ENCODE assay signal across 11 cellular contexts in the genomic region with DNA sequence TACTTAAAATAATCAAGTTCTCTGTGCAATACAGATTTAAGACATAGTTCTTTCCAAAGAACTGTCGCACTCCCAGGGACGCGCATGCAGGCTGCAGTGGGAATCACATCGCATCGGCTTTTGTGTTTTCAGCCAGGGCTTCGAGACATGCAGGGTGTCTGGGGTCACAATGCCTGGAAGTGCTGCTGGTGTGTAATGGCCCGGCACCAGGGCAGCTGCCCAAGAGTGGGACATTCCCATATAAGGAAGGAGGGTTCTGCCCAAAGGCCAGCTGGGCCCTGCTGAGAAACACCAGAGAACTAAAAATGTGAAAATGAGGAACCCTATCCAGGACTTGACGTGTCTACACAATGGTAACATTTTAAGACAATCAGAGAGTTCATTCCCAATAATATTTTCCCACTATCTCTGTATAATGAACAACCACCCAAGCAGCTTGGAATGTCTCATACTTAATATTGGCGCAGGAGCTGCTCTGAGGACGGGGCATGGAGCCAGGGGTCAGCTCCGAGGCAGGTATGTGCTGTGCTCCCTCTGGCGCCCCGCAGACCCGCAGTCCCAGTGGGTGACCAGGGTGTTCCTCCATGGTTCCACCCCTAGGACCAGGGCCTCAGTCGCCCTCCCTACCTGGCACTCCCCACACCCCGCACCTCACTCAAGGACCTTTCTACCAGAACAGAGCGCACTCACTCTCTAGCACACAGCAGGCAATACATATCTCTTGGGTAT. TPM values are rescaled to one million over a fixed set of nuclear protein-coding genes. Genes with fewer than 3 reads are reported as not detected.
"Had no signal": no experiment of that assay in that cellular context is flagged by ENCODE, and none has a peak within 500 bp of the region (broad histone marks: within the 10 kb centered on the region; RNA-seq: fewer than 3 reads in every experiment).

No MANE protein-coding gene starts in this region.

- H3K9me3 Mint-ChIP-seq: activated CD4-positive, alpha-beta memory T cell treated with anti-CD3 and anti-CD28 coated beads, Interleukin-2, amount 10 ng/mL, durations not matched to agents 7 days and 5 days; activated T-cell treated with anti-CD3 and anti-CD28 coated beads, Interleukin-2, amount 50 U/mL, for 72 hours; neural progenitor cell; stimulated activated naive B cell treated with anti-CD40 and anti-IgM and Interleukin-4, amounts not matched to agents 10 μg/mL and 1 μg/mL and 100 μg/mL, for 72 hours; T-helper 2 cell treated with Interferon-gamma antibody and Interleukin-4, amounts not matched to agents 5 μg/mL and 100 μg/mL, for 36 hours had no signal

- H3K27me3 Mint-ChIP-seq: activated CD4-positive, alpha-beta memory T cell treated with anti-CD3 and anti-CD28 coated beads, Interleukin-2, amount 10 ng/mL, durations not matched to agents 7 days and 5 days had no signal

- H3K36me3 ChIP-seq: neural progenitor cell had no signal

- H3K4me3 ChIP-seq: gastrocnemius medialis, neural progenitor cell had no signal

- DNase-seq: activated CD4-positive, alpha-beta memory T cell treated with anti-CD3 and anti-CD28 coated beads, Interleukin-2, amount 10 ng/mL, durations not matched to agents 7 days and 5 days; activated CD4-positive, CD25-positive, alpha-beta regulatory T cell treated with anti-CD3 and anti-CD28 coated beads, Interleukin-2, amount 50 U/mL, for 72 hours; activated T-cell treated with anti-CD3 and anti-CD28 coated beads, Interleukin-2, amount 50 U/mL, for 72 hours; effector CD8-positive, alpha-beta T cell; gastrocnemius medialis; stimulated activated CD4-positive, alpha-beta T cell treated with anti-CD3 and anti-CD28 coated beads, Interleukin-1b, Interleukin-23, amount 100 ng/mL, for 48 hours; stimulated activated naive B cell treated with anti-CD40 and anti-IgM and Interleukin-4, amounts not matched to agents 10 μg/mL and 1 μg/mL and 100 μg/mL, for 72 hours had no signal

- H3K27ac Mint-ChIP-seq: activated CD4-positive, alpha-beta memory T cell treated with anti-CD3 and anti-CD28 coated beads, Interleukin-2, amount 10 ng/mL, durations not matched to agents 7 days and 5 days; activated T-cell treated with anti-CD3 and anti-CD28 coated beads, Interleukin-2, amount 50 U/mL, for 72 hours; neural progenitor cell; stimulated activated naive B cell treated with anti-CD40 and anti-IgM and Interleukin-4, amounts not matched to agents 10 μg/mL and 1 μg/mL and 100 μg/mL, for 72 hours; T-helper 2 cell treated with Interferon-gamma antibody and Interleukin-4, amounts not matched to agents 5 μg/mL and 100 μg/mL, for 36 hours had no signal

- H3K27ac ChIP-seq: epithelial cell of prostate, gastrocnemius medialis, neural progenitor cell, parathyroid adenoma had no signal

- H3K27me3 ChIP-seq: gastrocnemius medialis, neural progenitor cell had no signal

- H3K4me1 ChIP-seq: gastrocnemius medialis, parathyroid adenoma had no signal

- H3K4me3 Mint-ChIP-seq: activated CD4-positive, alpha-beta memory T cell treated with anti-CD3 and anti-CD28 coated beads, Interleukin-2, amount 10 ng/mL, durations not matched to agents 7 days and 5 days; activated T-cell treated with anti-CD3 and anti-CD28 coated beads, Interleukin-2, amount 50 U/mL, for 72 hours; neural progenitor cell; stimulated activated naive B cell treated with anti-CD40 and anti-IgM and Interleukin-4, amounts not matched to agents 10 μg/mL and 1 μg/mL and 100 μg/mL, for 72 hours; T-helper 2 cell treated with Interferon-gamma antibody and Interleukin-4, amounts not matched to agents 5 μg/mL and 100 μg/mL, for 36 hours had no signal

- H3K9me3 ChIP-seq: gastrocnemius medialis had no signal

- ATAC-seq: activated T-cell treated with anti-CD3 and anti-CD28 coated beads, Interleukin-2, amount 50 U/mL, for 72 hours; gastrocnemius medialis; stimulated activated naive B cell treated with anti-CD40 and anti-IgM and Interleukin-4, amounts not matched to agents 10 μg/mL and 1 μg/mL and 100 μg/mL, for 72 hours had no signal

RNA-seq across cellular contexts. Expression of a gene that starts 21.4 kb away (rescaled TPM):
- total RNA-seq: gastrocnemius medialis had no signal
